Comparison of ENCODE assay signal across 14 cellular contexts in genomic region chr5:68845121-68845520, GRCh38.
DNase-seq lines count a peak whose midpoint lies in the region; TF ChIP-seq lines count a peak whose summit lies in the region.
"Had no signal": no experiment of that assay in that cellular context is flagged by ENCODE, and none has a peak within 500 bp of the region (broad histone marks: within the 10 kb centered on the region; RNA-seq: fewer than 3 reads in every experiment).

No MANE protein-coding gene starts in this region.

- no peak overlapping the region for H3K4me3 ChIP-seq in LNCaP clone FGC (ENCODE audit: low read depth, low read length)
- H3K4me3 ChIP-seq in fibroblast of lung (replicated peaks in 1 of 4; ENCODE audit: control extremely low read depth in 1 of 4, insufficient read depth in 1 of 4, low read depth in 3 of 4, low read length in 4 of 4) = no peak overlapping the region
- H3K4me3 ChIP-seq in skeletal muscle cell (ENCODE audit: low read depth, low read length) = no peak overlapping the region
- H3K4me3 ChIP-seq: BLaER1 treated with 17β-estradiol and CSF1 and Interleukin-3, amounts not matched to agents 10 nM and 100 nM; HAP-1; SK-N-MC had no signal

- no peaks in the 10 kb centered on the region for H3K79me2 ChIP-seq in fibroblast of lung (ENCODE audit: control insufficient read depth, insufficient read depth, low read length)

- H3K9me3 ChIP-seq in fibroblast of lung (ENCODE audit: control insufficient read depth, insufficient read depth, low read depth, low read length) = no peaks in the 10 kb centered on the region
- H3K9me3 ChIP-seq: BLaER1 treated with 17β-estradiol and CSF1 and Interleukin-3, amounts not matched to agents 10 nM and 100 nM; HAP-1 had no signal

- DNase-seq in LNCaP clone FGC (ENCODE audit: low read depth) = peak; percentile 25
- peak; percentile 41 for DNase-seq in astrocyte of the hippocampus (ENCODE audit: low read depth, low spot score)
- DNase-seq in fibroblast of lung (ENCODE audit: low read depth in 2 of 2) = peak; percentile 15 to 25
- DNase-seq in skeletal muscle cell (ENCODE audit: low read depth) = peak; percentile 17
- DNase-seq in CD1c-positive myeloid dendritic cell (ENCODE audit: extremely low spot score) = no peak
- no peak for DNase-seq in CD14-positive monocyte (ENCODE audit: low spot score)
- DNase-seq in NCI-H1092 (lab: John Stamatoyannopoulos, UW) = no peak
- DNase-seq: NCI-H1417 treated with DMSO at 0.1 percent for 48 hours, NCI-H2081, NCI-H226, NCI-H526 treated with DMSO at 0.1 percent for 48 hours had no signal

- H3K27ac Mint-ChIP-seq in CD14-positive monocyte = no peak overlapping the region

- H3K4me2 ChIP-seq in fibroblast of lung (ENCODE audit: extremely low read depth, insufficient read depth, low read length) = no peak overlapping the region
- H3K4me2 ChIP-seq: BLaER1 treated with 17β-estradiol and CSF1 and Interleukin-3, amounts not matched to agents 10 nM and 100 nM had no signal

- H3K27ac ChIP-seq in fibroblast of lung (ENCODE audit: insufficient read depth, low read length) = no peak overlapping the region
- H3K27ac ChIP-seq: BLaER1 treated with 17β-estradiol and CSF1 and Interleukin-3, amounts not matched to agents 10 nM and 100 nM; SK-N-MC had no signal

- intact Hi-C loops in CD14-positive monocyte (cut with micrococcal nuclease) = no loop called here

- H3K36me3 ChIP-seq in fibroblast of lung (ENCODE audit: control insufficient read depth, insufficient read depth, low read length) = no peaks in the 10 kb centered on the region
- H3K36me3 ChIP-seq: BLaER1 treated with 17β-estradiol and CSF1 and Interleukin-3, amounts not matched to agents 10 nM and 100 nM; HAP-1 had no signal

- H3K27me3 Mint-ChIP-seq in CD14-positive monocyte (ENCODE audit: low read depth in 3 of 3) = peaks cover 0 to 2% (median 1%) of the 10 kb centered on the region in 3 donors

- H3K9ac ChIP-seq in fibroblast of lung (ENCODE audit: insufficient read depth, low read length) = no peak overlapping the region
- H3K9ac ChIP-seq: BLaER1 treated with 17β-estradiol and CSF1 and Interleukin-3, amounts not matched to agents 10 nM and 100 nM had no signal

- H3K4me1 Mint-ChIP-seq in CD14-positive monocyte = no peaks in the 10 kb centered on the region

- peaks cover 0 to 2% (median 0%) of the 10 kb centered on the region in 7 donors for H3K9me3 Mint-ChIP-seq in CD14-positive monocyte

- H3K4me3 Mint-ChIP-seq in CD14-positive monocyte = no peak overlapping the region

- peaks cover 2% of the 10 kb centered on the region for H3K27me3 ChIP-seq in fibroblast of lung (ENCODE audit: control insufficient read depth, insufficient read depth, low read length)
- H3K27me3 ChIP-seq: BLaER1 treated with 17β-estradiol and CSF1 and Interleukin-3, amounts not matched to agents 10 nM and 100 nM had no signal

- no peak for TF ChIP-seq CTCF in LNCaP clone FGC (IDR thresholded peaks at IDR 0.05; ENCODE audit: control insufficient read depth, extremely low read depth, insufficient read depth)
- no peak for TF ChIP-seq CTCF in fibroblast of lung (conservative IDR thresholded peaks at IDR 0.05 in 1 of 2, IDR thresholded peaks at IDR 0.05 in 1 of 2; ENCODE audit: low read depth in 1 of 2, low read length in 2 of 2)
- no peak for TF ChIP-seq CTCF in CD14-positive monocyte (IDR thresholded peaks at IDR 0.05)

- H4K20me1 ChIP-seq in fibroblast of lung (ENCODE audit: control insufficient read depth, extremely low read depth, insufficient read depth, low read length) = no peaks in the 10 kb centered on the region
- H4K20me1 ChIP-seq: BLaER1 treated with 17β-estradiol and CSF1 and Interleukin-3, amounts not matched to agents 10 nM and 100 nM had no signal

- H2AFZ ChIP-seq in fibroblast of lung (ENCODE audit: low read length) = no peak overlapping the region

- H3K36me3 Mint-ChIP-seq in CD14-positive monocyte = no peaks in the 10 kb centered on the region

- H3K4me1 ChIP-seq in fibroblast of lung (ENCODE audit: control insufficient read depth, extremely low read depth, insufficient read depth, low read length) = no peaks in the 10 kb centered on the region
- H3K4me1 ChIP-seq: BLaER1 treated with 17β-estradiol and CSF1 and Interleukin-3, amounts not matched to agents 10 nM and 100 nM; HAP-1 had no signal

Comparison
In these comparisons a context has a peak if more than half of its experiments do, and no peak if none do; other contexts are left out.
1. DNase-seq: peak in LNCaP clone FGC (single experiment), astrocyte of the hippocampus (single experiment), fibroblast of lung (2 of 2) and skeletal muscle cell (single experiment); none in CD1c-positive myeloid dendritic cell (single experiment), CD14-positive monocyte (single experiment) and NCI-H1092 (single experiment).